10 cellular contexts compared by ENCODE assay signal in the genomic region with DNA sequence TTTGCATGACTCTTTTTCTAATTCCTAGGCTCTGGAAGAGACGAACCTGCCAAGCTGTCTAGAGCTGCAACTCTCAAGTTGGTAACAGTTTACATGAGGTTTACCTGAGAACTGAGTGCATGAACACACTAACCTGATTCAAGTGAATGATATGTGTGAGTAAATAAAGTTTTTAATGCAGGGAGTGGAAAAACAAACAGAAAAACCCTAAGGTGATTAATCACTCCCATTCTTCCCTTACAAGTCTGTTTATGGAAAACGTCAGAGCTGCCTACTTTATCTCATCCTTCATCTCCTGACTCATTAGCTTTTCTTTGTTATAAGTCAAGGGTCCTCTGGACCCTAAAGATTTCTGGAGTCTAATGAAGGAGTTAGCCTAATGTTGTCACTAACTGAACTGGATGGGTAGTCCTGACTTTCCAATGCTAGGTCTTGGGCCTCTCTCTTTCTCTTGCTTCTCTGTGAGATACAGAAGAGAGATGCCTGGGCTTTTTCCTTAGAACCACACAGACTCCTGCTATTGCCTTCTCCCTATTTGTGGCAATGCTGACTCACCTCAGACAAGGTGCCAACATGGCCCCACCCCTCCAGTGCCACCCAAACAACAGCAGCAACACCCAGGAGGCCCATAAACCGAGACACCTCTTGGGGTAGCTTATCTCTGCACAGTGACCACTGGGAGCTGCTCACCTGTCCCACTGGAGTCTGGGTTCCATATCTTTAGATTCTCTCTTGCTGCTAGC.
DNase-seq lines count a peak whose midpoint lies in the region; ATAC-seq and TF ChIP-seq lines count a peak whose summit lies in the region.
"Had no signal": no experiment of that assay in that cellular context is flagged by ENCODE, and none has a peak within 500 bp of the region (broad histone marks: within the 10 kb centered on the region; RNA-seq: fewer than 3 reads in every experiment).

No MANE protein-coding gene starts in this region.

- CTCF ChIA-PET in SK-N-SH (lab: Yijun Ruan, JAX), result interaction anchor here (0.8 kb wide), 1 partner anchor 38 kb away, joined by 3 read pairs; no protein-coding TSS in a partner anchor

- H3K9me3 ChIP-seq in SK-N-SH, result no peaks in the 10 kb centered on the region

- no peaks in the 10 kb centered on the region for H3K79me2 ChIP-seq in SK-N-SH (ENCODE audit: insufficient read depth)

- WGBS in SK-N-SH (ENCODE audit: low lambda C conversion rate), result 6% methylated on average over 3 of the region's 3 CpGs

- H3K36me3 ChIP-seq in SK-N-SH (replicated peaks in 1 of 2; ENCODE audit: control insufficient read depth in 1 of 2, insufficient read depth in 2 of 2, low read length in 1 of 2), result no peaks in the 10 kb centered on the region
- H3K36me3 ChIP-seq: WERI-Rb-1 had no signal

- no peaks in the 10 kb centered on the region for H3K27me3 ChIP-seq in SK-N-SH (ENCODE audit: insufficient read depth)

- no peaks in the 10 kb centered on the region for H3K9me2 ChIP-seq in SK-N-SH

- H2AFZ ChIP-seq in SK-N-SH (ENCODE audit: low read depth), result 0 out of 2 replicates have a peak overlapping the region, but pooled peaks have one; percentile 22

- H3K9ac ChIP-seq in SK-N-SH, result no peak overlapping the region

- no peak overlapping the region for H3K4me3 ChIP-seq in SK-N-SH (ENCODE audit: low read depth in 2 of 2, low read length in 1 of 2)

- no peak for ATAC-seq in SK-N-SH treated with all-trans-retinoic acid at 6 μM for 48 hours
- ATAC-seq in esophagus mucosa, result peak; percentile 91
- ATAC-seq: activated CD8-positive, alpha-beta memory T cell treated with anti-CD3 and anti-CD28 coated beads, Interleukin-2, amount 10 ng/mL, durations not matched to agents 7 days and 5 days had no signal

- no peak overlapping the region for H3K4me2 ChIP-seq in SK-N-SH

- in situ Hi-C loops in ACHN (cut with HindIII; ENCODE audit: low pct_ligation_motif_present, low pct_unique_long_range_greater_than_20kb, low sequenced_read_pairs), result no loop called here

- no peak for TF ChIP-seq EP300 in SK-N-SH (IDR thresholded peaks at IDR 0.05; ENCODE audit: borderline replicate concordance in 1 of 2, low read depth in 1 of 2, low read length in 1 of 2)

- DNase-seq in SK-N-SH (no peak), NCI-H2196 treated with DMSO at 0.1 percent for 48 hours (lab: John Stamatoyannopoulos, UW; ENCODE audit: unreplicated experiment) (peak; percentile 6), NCI-H2227 treated with DMSO at 0.1 percent for 48 hours (lab: John Stamatoyannopoulos, UW) (no peak), amniotic stem cell (lab: John Stamatoyannopoulos, UW) (no peak), ACHN (no peak)
- DNase-seq in effector CD8-positive, alpha-beta T cell (lab: John Stamatoyannopoulos, UW), result no peak
- DNase-seq: activated CD8-positive, alpha-beta memory T cell treated with anti-CD3 and anti-CD28 coated beads, Interleukin-2, amount 10 ng/mL, durations not matched to agents 7 days and 5 days; WERI-Rb-1 had no signal

- no peaks in the 10 kb centered on the region for H3F3A ChIP-seq in SK-N-SH (replicated peaks; ENCODE audit: insufficient read depth)

- no peaks in the 10 kb centered on the region for H3K4me1 ChIP-seq in SK-N-SH (ENCODE audit: control insufficient read depth in 1 of 2, insufficient read depth in 2 of 2, low read depth in 1 of 2, low read length in 1 of 2)

- H4K20me1 ChIP-seq in SK-N-SH (ENCODE audit: insufficient read depth), result no peaks in the 10 kb centered on the region

- POLR2A ChIA-PET in SK-N-SH (lab: Yijun Ruan, JAX), result no interaction called here

- no peak for TF ChIP-seq CTCF in SK-N-SH (IDR thresholded peaks at IDR 0.05)

- H3K27ac ChIP-seq in SK-N-SH (ENCODE audit: low read depth in 2 of 2, low read length in 1 of 2), result no peak overlapping the region
- H3K27ac ChIP-seq: WERI-Rb-1 had no signal

- TF ChIP-seq RAD21 in SK-N-SH (IDR thresholded peaks at IDR 0.05; ENCODE audit: low read length), result no peak

TF ChIP-seq in SK-N-SH, 30 proteins besides CTCF, POLR2A, EP300 and RAD21 (continues in another document):
- no peak for TF ChIP-seq TEAD4 (IDR thresholded peaks at IDR 0.05; ENCODE audit: borderline replicate concordance, insufficient read depth)
- no peak for TF ChIP-seq USF1 (IDR thresholded peaks at IDR 0.05; ENCODE audit: borderline replicate concordance, low read depth)
- no peak for TF ChIP-seq FOSL2 (IDR thresholded peaks at IDR 0.05; ENCODE audit: borderline replicate concordance, low read depth)
- TF ChIP-seq TCF12 (IDR thresholded peaks at IDR 0.05), result no peak
- no peak for TF ChIP-seq GATA2 (CRISPR knock-in tag; IDR thresholded peaks at IDR 0.05)
- TF ChIP-seq YY1 (IDR thresholded peaks at IDR 0.05; ENCODE audit: low read depth), result no peak
- no peak for TF ChIP-seq CHD2 (IDR thresholded peaks at IDR 0.05; ENCODE audit: low read length, partially characterized antibody)
- TF ChIP-seq TAF1 (IDR thresholded peaks at IDR 0.05; ENCODE audit: borderline replicate concordance, low read depth, low read length), result no peak
- TF ChIP-seq MEF2A (IDR thresholded peaks at IDR 0.05; ENCODE audit: borderline replicate concordance, low read depth), result no peak
- no peak for TF ChIP-seq RXRA (IDR thresholded peaks at IDR 0.05; ENCODE audit: borderline replicate concordance, low read depth)
- no peak for TF ChIP-seq POLR2AphosphoS5 (IDR thresholded peaks at IDR 0.05; ENCODE audit: low read depth, low read length)
- no peak for TF ChIP-seq FOXM1 (IDR thresholded peaks at IDR 0.05; ENCODE audit: low read depth)
- TF ChIP-seq MAX (IDR thresholded peaks at IDR 0.05; ENCODE audit: low read depth), result no peak

TF ChIP-seq in SK-N-SH treated with all-trans-retinoic acid at 6 μM for 48 hours, 23 proteins besides CTCF, POLR2A, EP300 and RAD21 (continues in another document):
- TF ChIP-seq BACH2 (CRISPR knock-in tag; IDR thresholded peaks at IDR 0.05; ENCODE audit: borderline replicate concordance), result no peak
- TF ChIP-seq, protein P1, sequence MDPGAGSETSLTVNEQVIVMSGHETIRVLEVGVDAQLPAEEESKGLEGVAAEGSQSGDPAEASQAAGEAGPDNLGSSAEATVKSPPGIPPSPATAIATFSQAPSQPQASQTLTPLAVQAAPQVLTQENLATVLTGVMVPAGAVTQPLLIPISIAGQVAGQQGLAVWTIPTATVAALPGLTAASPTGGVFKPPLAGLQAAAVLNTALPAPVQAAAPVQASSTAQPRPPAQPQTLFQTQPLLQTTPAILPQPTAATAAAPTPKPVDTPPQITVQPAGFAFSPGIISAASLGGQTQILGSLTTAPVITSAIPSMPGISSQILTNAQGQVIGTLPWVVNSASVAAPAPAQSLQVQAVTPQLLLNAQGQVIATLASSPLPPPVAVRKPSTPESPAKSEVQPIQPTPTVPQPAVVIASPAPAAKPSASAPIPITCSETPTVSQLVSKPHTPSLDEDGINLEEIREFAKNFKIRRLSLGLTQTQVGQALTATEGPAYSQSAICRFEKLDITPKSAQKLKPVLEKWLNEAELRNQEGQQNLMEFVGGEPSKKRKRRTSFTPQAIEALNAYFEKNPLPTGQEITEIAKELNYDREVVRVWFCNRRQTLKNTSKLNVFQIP (CRISPR knock-in tag; IDR thresholded peaks at IDR 0.05; ENCODE audit: borderline replicate concordance, low read depth), result no peak
- TF ChIP-seq PATZ1 (CRISPR knock-in tag; IDR thresholded peaks at IDR 0.05; ENCODE audit: borderline replicate concordance), result no peak
- TF ChIP-seq GLIS3 (CRISPR knock-in tag; IDR thresholded peaks at IDR 0.05), result no peak
- TF ChIP-seq ZFP3 (CRISPR knock-in tag; IDR thresholded peaks at IDR 0.05), result no peak
- TF ChIP-seq CSDC2 (CRISPR knock-in tag; IDR thresholded peaks at IDR 0.05), result no peak
- no peak for TF ChIP-seq ARNTL (CRISPR knock-in tag; IDR thresholded peaks at IDR 0.05; ENCODE audit: borderline replicate concordance, low read depth)
- TF ChIP-seq ZNF70 (CRISPR knock-in tag; IDR thresholded peaks at IDR 0.05), result no peak
- TF ChIP-seq ZNF8 (CRISPR knock-in tag; IDR thresholded peaks at IDR 0.05), result no peak
- no peak for TF ChIP-seq ZC3H10 (CRISPR knock-in tag; IDR thresholded peaks at IDR 0.05)
- no peak for TF ChIP-seq ISL1 (CRISPR knock-in tag; IDR thresholded peaks at IDR 0.05)
- TF ChIP-seq, protein P2, sequence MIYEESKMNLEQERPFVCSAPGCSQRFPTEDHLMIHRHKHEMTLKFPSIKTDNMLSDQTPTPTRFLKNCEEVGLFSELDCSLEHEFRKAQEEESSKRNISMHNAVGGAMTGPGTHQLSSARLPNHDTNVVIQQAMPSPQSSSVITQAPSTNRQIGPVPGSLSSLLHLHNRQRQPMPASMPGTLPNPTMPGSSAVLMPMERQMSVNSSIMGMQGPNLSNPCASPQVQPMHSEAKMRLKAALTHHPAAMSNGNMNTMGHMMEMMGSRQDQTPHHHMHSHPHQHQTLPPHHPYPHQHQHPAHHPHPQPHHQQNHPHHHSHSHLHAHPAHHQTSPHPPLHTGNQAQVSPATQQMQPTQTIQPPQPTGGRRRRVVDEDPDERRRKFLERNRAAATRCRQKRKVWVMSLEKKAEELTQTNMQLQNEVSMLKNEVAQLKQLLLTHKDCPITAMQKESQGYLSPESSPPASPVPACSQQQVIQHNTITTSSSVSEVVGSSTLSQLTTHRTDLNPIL (CRISPR knock-in tag; IDR thresholded peaks at IDR 0.05; ENCODE audit: low read depth), result no peak
- TF ChIP-seq SNAI2 (CRISPR knock-in tag; IDR thresholded peaks at IDR 0.05), result no peak
- TF ChIP-seq PPARA (CRISPR knock-in tag; IDR thresholded peaks at IDR 0.05; ENCODE audit: borderline replicate concordance), result no peak
- no peak for TF ChIP-seq RARB (CRISPR knock-in tag; IDR thresholded peaks at IDR 0.05)
- no peak for TF ChIP-seq ESRRG (CRISPR knock-in tag; IDR thresholded peaks at IDR 0.05)
